Comparison of ENCODE assay signal across 8 cellular contexts in genomic region chr12:108313609-108314331, GRCh38. TPM values are rescaled to one million over a fixed set of nuclear protein-coding genes. Genes with fewer than 3 reads are reported as not detected.
DNase-seq lines count a peak whose midpoint lies in the region; TF ChIP-seq lines count a peak whose summit lies in the region.

No MANE protein-coding gene starts in this region.

- H3K4me3 Mint-ChIP-seq in CD14-positive monocyte: peak overlapping the region; percentile 61 to 84

- TF ChIP-seq CTCF in CD14-positive monocyte (IDR thresholded peaks at IDR 0.05) (no peak), NB4 (IDR thresholded peaks at IDR 0.05; ENCODE audit: low read depth, low read length) (no peak), coronary artery (IDR thresholded peaks at IDR 0.05) (no peak)

- peaks cover 0 to 3% (median 0%) of the 10 kb centered on the region in 7 donors for H3K9me3 Mint-ChIP-seq in CD14-positive monocyte

- peak overlapping the region; percentile 27 for H3K4me3 ChIP-seq in NB4 (ENCODE audit: low read depth, low read length)
- H3K4me3 ChIP-seq in coronary artery: no peak overlapping the region
- H3K4me3 ChIP-seq in muscle layer of duodenum (ENCODE audit: low read depth in 1 of 2, low read length in 2 of 2): no peak overlapping the region

- no peak for TF ChIP-seq POLR2A in NB4 (IDR thresholded peaks at IDR 0.05; ENCODE audit: extremely low read depth, insufficient read length)

- DNase-seq in CD14-positive monocyte (ENCODE audit: low spot score) (peak; percentile 84), NB4 (ENCODE audit: low read depth) (peak; percentile 98), coronary artery (ENCODE audit: low spot score) (no peak), NCI-H345 treated with DMSO at 0.1 percent for 48 hours (lab: John Stamatoyannopoulos, UW; ENCODE audit: unreplicated experiment) (no peak), ureter (ENCODE audit: low spot score) (no peak)
- DNase-seq in activated CD4-positive, CD25-positive, alpha-beta regulatory T cell treated with anti-CD3 and anti-CD28 coated beads, Interleukin-2, amount 50 U/mL, for 72 hours: no peak
- no peak for DNase-seq in activated CD4-positive, alpha-beta T cell treated with anti-CD3 and anti-CD28 coated beads for 1 hour

- peaks cover 93% of the 10 kb centered on the region for H3K4me1 Mint-ChIP-seq in CD14-positive monocyte

- peak overlapping the region; percentile 95 to 99 (median 97) for H3K27ac Mint-ChIP-seq in CD14-positive monocyte

- intact Hi-C loops in CD14-positive monocyte (cut with micrococcal nuclease): loop anchor here (2.0 to 10.0 kb wide), 3 partner anchors 21 to 311 kb away; no protein-coding TSS in a partner anchor

- H3K36me3 Mint-ChIP-seq in CD14-positive monocyte: peaks cover 9% of the 10 kb centered on the region in 2 donors

- H3K27me3 Mint-ChIP-seq in CD14-positive monocyte (ENCODE audit: low read depth in 3 of 3): peaks cover 0 to 1% (median 1%) of the 10 kb centered on the region in 3 donors

- no peaks in the 10 kb centered on the region for H3K9me3 ChIP-seq in muscle layer of duodenum (ENCODE audit: control insufficient read depth in 1 of 2, low read length in 2 of 2)

- H3K27me3 ChIP-seq in muscle layer of duodenum (ENCODE audit: low read depth, low read length): no peaks in the 10 kb centered on the region

- peak overlapping the region; percentile 39 to 88 for H3K27ac ChIP-seq in coronary artery
- H3K27ac ChIP-seq in muscle layer of duodenum (ENCODE audit: low read length): peak overlapping the region; percentile 47

- peaks cover 0 to 31% of the 10 kb centered on the region in 2 donors for H3K4me1 ChIP-seq in muscle layer of duodenum (ENCODE audit: control insufficient read depth in 1 of 2, insufficient read depth in 2 of 2, low read length in 2 of 2)

- no peaks in the 10 kb centered on the region for H3K36me3 ChIP-seq in muscle layer of duodenum (ENCODE audit: control insufficient read depth in 1 of 2, insufficient read depth in 2 of 2, low read length in 2 of 2)

RNA-seq across cellular contexts. Expression of gene CMKLR1, which starts 25.3 kb away (rescaled TPM):
- polyA plus RNA-seq in CD14-positive monocyte: 1 to 10 TPM; 7.5 to 7.9 TPM
- 5.2 TPM for total RNA-seq in ureter

Comparison
In these comparisons a context has a peak if more than half of its experiments do, and no peak if none do; other contexts are left out.
1. DNase-seq: peak in CD14-positive monocyte (single experiment) and NB4 (single experiment); none in coronary artery (single experiment), NCI-H345 treated with DMSO at 0.1 percent for 48 hours (single experiment), ureter (single experiment), activated CD4-positive, CD25-positive, alpha-beta regulatory T cell treated with anti-CD3 and anti-CD28 coated beads, Interleukin-2, amount 50 U/mL, for 72 hours (single experiment) and activated CD4-positive, alpha-beta T cell treated with anti-CD3 and anti-CD28 coated beads for 1 hour (single experiment).